ENCODE assay signal across 27 cellular contexts in genomic region chr4:87310691-87311335, GRCh38.
"Had no signal": no experiment of that assay in that cellular context is flagged by ENCODE, and none has a peak within 500 bp of the region (broad histone marks: within the 10 kb centered on the region; RNA-seq: fewer than 3 reads in every experiment).

No MANE protein-coding gene starts in this region.

- H3K36me3 ChIP-seq: cardiac muscle cell, colonic mucosa, heart right ventricle, pancreas, right atrium auricular region, suprapubic skin, tibial artery, upper lobe of right lung had no signal

- H3K9me3 ChIP-seq: colonic mucosa, heart right ventricle, lower lobe of right lung, mucosa of descending colon, pancreas, psoas muscle, right atrium auricular region, suprapubic skin, tibial artery, upper lobe of right lung had no signal

- H3K4me1 ChIP-seq: colonic mucosa, lower lobe of right lung, psoas muscle, suprapubic skin, upper lobe of right lung had no signal

- H3K4me3 ChIP-seq: cardiac muscle cell, colonic mucosa, heart right ventricle, lower lobe of right lung, mucosa of descending colon, pancreas, psoas muscle, right atrium auricular region, suprapubic skin, tibial artery, upper lobe of right lung had no signal

- DNase-seq: activated CD4-positive, alpha-beta memory T cell treated with anti-CD3 and anti-CD28 coated beads for 36 hours; activated CD4-positive, alpha-beta T cell treated with anti-CD3 and anti-CD28 coated beads for 4 hours; activated CD8-positive, alpha-beta memory T cell treated with anti-CD3 and anti-CD28 coated beads, Interleukin-2, amount 50 U/mL, for 4 hours; activated gamma-delta T cell treated with Interleukin-2 at 50 U/mL for 16 hours; activated naive CD4-positive, alpha-beta T cell treated with anti-CD3 and anti-CD28 coated beads, Interleukin-2, amount 50 U/mL, for 16 hours; activated T-cell treated with anti-CD3 and anti-CD28 coated beads, Interleukin-2, amount 50 U/mL, for 1 hour; amniotic stem cell; cerebellar nuclear complex; colonic mucosa; effector memory CD8-positive, alpha-beta T cell; foreskin melanocyte; heart right ventricle; kidney glomerular epithelial cell; lower lobe of right lung; mucosa of descending colon; pancreas; psoas muscle; stimulated activated CD4-positive, alpha-beta T cell treated with anti-CD3 and anti-CD28 coated beads, Interleukin-15, amount 100 ng/mL, for 24 hours; stimulated activated CD4-positive, alpha-beta T cell treated with anti-CD3 and anti-CD28 coated beads, Interleukin-2, amount 100 ng/mL, for 24 hours; stimulated activated naive CD4-positive, alpha-beta T cell; SW 1271; T-helper 9 cell; tibial artery; upper lobe of right lung had no signal

- H3K27me3 ChIP-seq: cardiac muscle cell, colonic mucosa, heart right ventricle, pancreas, right atrium auricular region, suprapubic skin, tibial artery, upper lobe of right lung had no signal
